ENCODE assay signal across 16 cellular contexts in the genomic region with DNA sequence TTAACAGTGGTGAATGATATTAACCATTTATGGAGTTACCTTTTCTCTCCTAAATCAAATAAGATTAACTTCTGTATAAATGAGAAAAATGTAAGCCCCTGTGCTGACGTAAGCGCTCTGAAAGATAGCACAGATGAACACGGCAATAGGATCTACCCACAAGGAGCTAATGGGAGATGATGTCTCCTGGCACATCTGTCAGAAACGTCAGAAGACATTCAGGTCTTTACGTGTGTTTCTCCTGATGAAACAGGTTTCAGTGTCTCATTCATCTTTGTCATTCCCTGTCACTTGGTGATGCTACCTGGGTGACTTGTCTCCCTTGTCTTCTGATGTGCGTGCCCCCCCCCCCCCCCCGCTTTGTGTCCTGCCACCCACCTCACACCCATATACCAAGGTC.
"Had no signal": no experiment of that assay in that cellular context is flagged by ENCODE, and none has a peak within 500 bp of the region (broad histone marks: within the 10 kb centered on the region; RNA-seq: fewer than 3 reads in every experiment).

No MANE protein-coding gene starts in this region.

- H3K4me1 ChIP-seq: right lobe of liver had no signal

- DNase-seq: activated CD4-positive, alpha-beta T cell treated with anti-CD3 and anti-CD28 coated beads, Interleukin-2, amount 10 ng/mL, durations not matched to agents 24 days and 14 days; activated CD8-positive, alpha-beta memory T cell treated with anti-CD3 and anti-CD28 coated beads, Interleukin-2, amount 50 U/mL, for 48 hours; activated gamma-delta T cell; activated T-cell treated with anti-CD3 and anti-CD28 coated beads, Interleukin-2, amount 50 U/mL, for 72 hours; natural killer cell; right lobe of liver; stimulated activated CD4-positive, alpha-beta T cell treated with anti-CD3 and anti-CD28 coated beads, Interleukin-2, amount 100 ng/mL, for 24 hours; T-helper 2 cell; tibial artery had no signal

- H3K9me3 Mint-ChIP-seq: activated CD4-positive, alpha-beta T cell treated with anti-CD3 and anti-CD28 coated beads, Interleukin-2, amount 10 ng/mL, durations not matched to agents 24 days and 14 days; activated naive CD4-positive, alpha-beta T cell treated with anti-CD3 and anti-CD28 coated beads, Interleukin-2, amount 50 U/mL, for 72 hours; activated T-cell treated with anti-CD3 and anti-CD28 coated beads, Interleukin-2, amount 50 U/mL, for 72 hours; memory B cell; natural killer cell; stimulated activated effector memory CD8-positive, alpha-beta T cell treated with anti-CD3 and anti-CD28 coated beads, Interleukin-12 subunit alpha, Interleukin-12 subunit beta, amount 100 ng/mL, for 72 hours had no signal

- ATAC-seq: activated naive CD4-positive, alpha-beta T cell treated with anti-CD3 and anti-CD28 coated beads, Interleukin-2, amount 50 U/mL, for 72 hours; activated T-cell treated with anti-CD3 and anti-CD28 coated beads, Interleukin-2, amount 50 U/mL, for 72 hours; natural killer cell; stimulated activated effector memory CD8-positive, alpha-beta T cell treated with anti-CD3 and anti-CD28 coated beads, Interleukin-12 subunit alpha, Interleukin-12 subunit beta, amount 100 ng/mL, for 72 hours had no signal

- H3K4me3 Mint-ChIP-seq: activated CD4-positive, alpha-beta T cell treated with anti-CD3 and anti-CD28 coated beads, Interleukin-2, amount 10 ng/mL, durations not matched to agents 24 days and 14 days; activated T-cell treated with anti-CD3 and anti-CD28 coated beads, Interleukin-2, amount 50 U/mL, for 72 hours; memory B cell; natural killer cell; stimulated activated effector memory CD8-positive, alpha-beta T cell treated with anti-CD3 and anti-CD28 coated beads, Interleukin-12 subunit alpha, Interleukin-12 subunit beta, amount 100 ng/mL, for 72 hours had no signal

- H3K27me3 Mint-ChIP-seq: activated CD4-positive, alpha-beta T cell treated with anti-CD3 and anti-CD28 coated beads, Interleukin-2, amount 10 ng/mL, durations not matched to agents 24 days and 14 days; memory B cell; progenitor cell of endocrine pancreas had no signal

- H3K9me3 ChIP-seq: esophagus muscularis mucosa, right lobe of liver, tibial artery, vagina had no signal

- H3K27me3 ChIP-seq: cardiac muscle cell, esophagus muscularis mucosa, right lobe of liver, tibial artery, vagina had no signal

- H3K27ac Mint-ChIP-seq: activated CD4-positive, alpha-beta T cell treated with anti-CD3 and anti-CD28 coated beads, Interleukin-2, amount 10 ng/mL, durations not matched to agents 24 days and 14 days; activated naive CD4-positive, alpha-beta T cell treated with anti-CD3 and anti-CD28 coated beads, Interleukin-2, amount 50 U/mL, for 72 hours; memory B cell; progenitor cell of endocrine pancreas had no signal

- H3K4me3 ChIP-seq: cardiac muscle cell, esophagus muscularis mucosa, right lobe of liver, tibial artery, vagina had no signal

- H3K27ac ChIP-seq: cardiac muscle cell, tibial artery, vagina had no signal
